Comparison of ENCODE assay signal across 28 cellular contexts in genomic region chr7:73994023-73994422, GRCh38. TPM values are rescaled to one million over a fixed set of nuclear protein-coding genes. Genes with fewer than 3 reads are reported as not detected.
"Had no signal": no experiment of that assay in that cellular context is flagged by ENCODE, and none has a peak within 500 bp of the region (broad histone marks: within the 10 kb centered on the region; RNA-seq: fewer than 3 reads in every experiment).

No MANE protein-coding gene starts in this region.

- H3K27ac ChIP-seq: SJSA1 had no signal

- H3K36me3 ChIP-seq: SJSA1 had no signal

- H3K4me3 Mint-ChIP-seq: activated CD8-positive, alpha-beta T cell treated with anti-CD3 and anti-CD28 coated beads, Interleukin-2, amount 10 ng/mL, durations not matched to agents 7 days and 5 days; activated naive CD8-positive, alpha-beta T cell treated with anti-CD3 and anti-CD28 coated beads, Interleukin-2, amount 50 U/mL, for 24 hours; activated T-helper 1 cell treated with anti-CD3 and anti-CD28 coated beads, Interleukin-12 subunit alpha, Interleukin-12 subunit beta, Interleukin-2, Interleukin-4 antibody, amounts not matched to agents 30 ng/mL and 10 ng/mL and 1 ng/mL, durations not matched to agents 14 hours and 24 hours and 36 hours; brain; WTC11 had no signal

- ATAC-seq: activated CD8-positive, alpha-beta T cell treated with anti-CD3 and anti-CD28 coated beads, Interleukin-2, amount 10 ng/mL, durations not matched to agents 7 days and 5 days; activated naive CD4-positive, alpha-beta T cell treated with anti-CD3 and anti-CD28 coated beads, Interleukin-2, amount 50 U/mL, for 72 hours; activated naive CD8-positive, alpha-beta T cell treated with anti-CD3 and anti-CD28 coated beads, Interleukin-2, amount 50 U/mL, for 24 hours; Panc1; SK-N-SH treated with all-trans-retinoic acid at 6 μM for 48 hours; WTC11 had no signal

- DNase-seq: activated CD4-positive, alpha-beta T cell treated with anti-CD3 and anti-CD28 coated beads for 48 hours; activated CD4-positive, alpha-beta T cell treated with anti-CD3 and anti-CD28 coated beads, Interleukin-2, amount 50 U/mL, for 4 hours; activated CD4-positive, CD25-positive, alpha-beta regulatory T cell treated with anti-CD3 and anti-CD28 coated beads, Interleukin-2, amount 50 U/mL, for 72 hours; activated CD8-positive, alpha-beta memory T cell treated with anti-CD3 and anti-CD28 coated beads, Interleukin-2, amount 50 U/mL, for 48 hours; activated CD8-positive, alpha-beta T cell treated with anti-CD3 and anti-CD28 coated beads, Interleukin-2, amount 10 ng/mL, durations not matched to agents 7 days and 5 days; activated effector memory CD4-positive, alpha-beta T cell treated with anti-CD3 and anti-CD28 coated beads, Interleukin-2, amount 50 U/mL, for 16 hours; activated naive CD4-positive, alpha-beta T cell treated with Interleukin-2 at 50 U/mL for 16 hours; activated naive CD8-positive, alpha-beta T cell treated with anti-CD3 and anti-CD28 coated beads, Interleukin-2, amount 50 U/mL, for 24 hours; activated T-cell treated with anti-CD3 and anti-CD28 coated beads, Interleukin-2, amount 50 U/mL, for 1 hour; amniotic stem cell; NCI-H1105 treated with DMSO at 0.1 percent for 48 hours; NCI-H1436 treated with DMSO at 0.1 percent for 48 hours; NCI-H187; NCI-H2081; NCI-H510A treated with DMSO at 0.1 percent for 48 hours; NCI-H69; NK-92 treated with Interleukin-12 subunit alpha and Interleukin-12 subunit beta, amount 100 ng/mL, for 24 hours; OCI-M1; Right ventricle myocardium superior; SW 1271 had no signal

- H3K27me3 Mint-ChIP-seq: brain had no signal

- H3K27ac Mint-ChIP-seq: activated CD8-positive, alpha-beta T cell treated with anti-CD3 and anti-CD28 coated beads, Interleukin-2, amount 10 ng/mL, durations not matched to agents 7 days and 5 days; activated naive CD4-positive, alpha-beta T cell treated with anti-CD3 and anti-CD28 coated beads, Interleukin-2, amount 50 U/mL, for 72 hours; activated naive CD8-positive, alpha-beta T cell treated with anti-CD3 and anti-CD28 coated beads, Interleukin-2, amount 50 U/mL, for 24 hours; activated T-helper 1 cell treated with anti-CD3 and anti-CD28 coated beads, Interleukin-12 subunit alpha, Interleukin-12 subunit beta, Interleukin-2, Interleukin-4 antibody, amounts not matched to agents 30 ng/mL and 10 ng/mL and 1 ng/mL, durations not matched to agents 14 hours and 24 hours and 36 hours; WTC11 had no signal

- H3K27me3 ChIP-seq: SJSA1 had no signal

- H3K4me1 Mint-ChIP-seq: activated naive CD8-positive, alpha-beta T cell treated with anti-CD3 and anti-CD28 coated beads, Interleukin-2, amount 50 U/mL, for 24 hours; brain; WTC11 had no signal

- H3K36me3 Mint-ChIP-seq: brain had no signal

- H3K4me3 ChIP-seq: SJSA1 had no signal

RNA-seq across cellular contexts. Expression of gene ELN, which starts 34.0 kb away (rescaled TPM):
- total RNA-seq: activated CD8-positive, alpha-beta T cell treated with anti-CD3 and anti-CD28 coated beads, Interleukin-2, amount 10 ng/mL, durations not matched to agents 7 days and 5 days; activated naive CD4-positive, alpha-beta T cell treated with anti-CD3 and anti-CD28 coated beads, Interleukin-2, amount 50 U/mL, for 72 hours; activated T-helper 1 cell treated with anti-CD3 and anti-CD28 coated beads, Interleukin-12 subunit alpha, Interleukin-12 subunit beta, Interleukin-2, Interleukin-4 antibody, amounts not matched to agents 30 ng/mL and 10 ng/mL and 1 ng/mL, durations not matched to agents 14 hours and 24 hours and 36 hours; SJSA1; T-helper 1 cell treated with Interleukin-12 subunit alpha and Interleukin-12 subunit beta and Interleukin-4 antibody, amounts not matched to agents 30 ng/mL and 1 ng/mL, for 36 hours had no signal
